In genomic region chr1:41917051-41917530, GRCh38 we compare ENCODE assay signal across 8 cellular contexts. TPM values are rescaled to one million over a fixed set of nuclear protein-coding genes. Genes with fewer than 3 reads are reported as not detected.
A peak's percentile ranks its signal among the peaks of the same experiment; 100 is the strongest.
DNase-seq lines count a peak whose midpoint lies in the region; ATAC-seq, FAIRE-seq and TF ChIP-seq lines count a peak whose summit lies in the region.

No MANE protein-coding gene starts in this region.

- no peaks in the 10 kb centered on the region for H3K36me3 Mint-ChIP-seq in activated T-cell treated with anti-CD3 and anti-CD28 coated beads, Interleukin-2, amount 50 U/mL, for 4 hours (ENCODE audit: insufficient read depth)
- no peaks in the 10 kb centered on the region for H3K36me3 Mint-ChIP-seq in activated naive CD8-positive, alpha-beta T cell

- FAIRE-seq in keratinocyte (lab: Jason Lieb, UNC), result no peak

- H3K4me3 ChIP-seq in keratinocyte (ENCODE audit: control insufficient read depth in 2 of 3, extremely low read depth in 1 of 3, insufficient read depth in 2 of 3, low read depth in 1 of 3, low read length in 3 of 3) (no peak overlapping the region), stomach smooth muscle (ENCODE audit: low read length in 2 of 2) (peak overlapping the region; percentile 64 to 83)

- no peaks in the 10 kb centered on the region for H4K20me1 ChIP-seq in keratinocyte (ENCODE audit: control insufficient read depth, extremely low read depth, insufficient read depth, low read length)

- TF ChIP-seq CTCF in keratinocyte (optimal IDR thresholded peaks at IDR 0.05 in 1 of 3, IDR thresholded peaks at IDR 0.05 in 1 of 3, conservative IDR thresholded peaks at IDR 0.05 in 1 of 3; ENCODE audit: extremely low read depth in 1 of 3, insufficient read depth in 2 of 3, low read length in 3 of 3), result no peak

- H3K9ac ChIP-seq in keratinocyte (ENCODE audit: control insufficient read depth, extremely low read depth, insufficient read depth, low read length) (no peak overlapping the region), stomach smooth muscle (ENCODE audit: low read length in 2 of 2) (peak overlapping the region; percentile 42 to 49)

- H3K27ac Mint-ChIP-seq in activated naive CD8-positive, alpha-beta T cell, result no peak overlapping the region

- DNase-seq in activated T-cell treated with anti-CD3 and anti-CD28 coated beads, Interleukin-2, amount 50 U/mL, for 4 hours, result no peak
- no peak for DNase-seq in activated T-cell treated with anti-CD3 and anti-CD28 coated beads, Interleukin-2, amount 50 U/mL, for 1 hour
- no peak for DNase-seq in keratinocyte (ENCODE audit: low read depth, low spot score)

- ATAC-seq in activated T-cell treated with anti-CD3 and anti-CD28 coated beads, Interleukin-2, amount 50 U/mL, for 4 hours, result no peak
- ATAC-seq in GM18907 (IDR thresholded peaks at IDR 0.05; ENCODE audit: unreplicated experiment), result no peak
- no peak for ATAC-seq in activated CD4-positive, CD25-positive, alpha-beta regulatory T cell treated with anti-CD3 and anti-CD28 coated beads, Interleukin-2, amount 50 U/mL, for 24 hours
- ATAC-seq in GM19324 (IDR thresholded peaks at IDR 0.05; ENCODE audit: low FRiP score, unreplicated experiment), result no peak

- peaks cover 79% of the 10 kb centered on the region for H3K4me1 Mint-ChIP-seq in activated T-cell treated with anti-CD3 and anti-CD28 coated beads, Interleukin-2, amount 50 U/mL, for 4 hours (ENCODE audit: low read depth)
- peaks cover 83% of the 10 kb centered on the region for H3K4me1 Mint-ChIP-seq in activated naive CD8-positive, alpha-beta T cell (ENCODE audit: low read depth)

- H3K79me2 ChIP-seq in keratinocyte (ENCODE audit: control insufficient read depth, insufficient read depth, low read length), result no peaks in the 10 kb centered on the region

- peaks cover 2% of the 10 kb centered on the region for H3K9me1 ChIP-seq in keratinocyte (ENCODE audit: control insufficient read depth, extremely low read depth, insufficient read depth, low read length)

- no peak overlapping the region for H2AFZ ChIP-seq in keratinocyte (ENCODE audit: control insufficient read depth, low read length)

- H3K27me3 Mint-ChIP-seq in activated T-cell treated with anti-CD3 and anti-CD28 coated beads, Interleukin-2, amount 50 U/mL, for 4 hours (ENCODE audit: low read depth), result no peaks in the 10 kb centered on the region
- no peaks in the 10 kb centered on the region for H3K27me3 Mint-ChIP-seq in activated naive CD8-positive, alpha-beta T cell

- H3K9me3 Mint-ChIP-seq in activated T-cell treated with anti-CD3 and anti-CD28 coated beads, Interleukin-2, amount 50 U/mL, for 4 hours, result peaks cover 3% of the 10 kb centered on the region
- H3K9me3 Mint-ChIP-seq in activated naive CD8-positive, alpha-beta T cell (ENCODE audit: low read depth), result no peaks in the 10 kb centered on the region

- H3K9me3 ChIP-seq in keratinocyte (ENCODE audit: control insufficient read depth, low read depth, low read length) (no peaks in the 10 kb centered on the region), stomach smooth muscle (ENCODE audit: control insufficient read depth in 2 of 2, low read length in 2 of 2) (no peaks in the 10 kb centered on the region)

- H3K36me3 ChIP-seq in keratinocyte (ENCODE audit: control insufficient read depth in 2 of 2, extremely low read depth in 1 of 2, insufficient read depth in 2 of 2, low read length in 2 of 2) (no peaks in the 10 kb centered on the region), stomach smooth muscle (ENCODE audit: control insufficient read depth in 2 of 2, insufficient read depth in 2 of 2, low read length in 2 of 2) (no peaks in the 10 kb centered on the region)

- peaks cover 26% of the 10 kb centered on the region for H3K4me1 ChIP-seq in keratinocyte (ENCODE audit: control insufficient read depth, extremely low read depth, insufficient read depth, low read length)
- peaks cover 34% of the 10 kb centered on the region for H3K4me1 ChIP-seq in stomach smooth muscle (ENCODE audit: control insufficient read depth, insufficient read depth, low read length)

- H3K4me3 Mint-ChIP-seq in activated T-cell treated with anti-CD3 and anti-CD28 coated beads, Interleukin-2, amount 50 U/mL, for 4 hours, result peak overlapping the region; percentile 76
- peak overlapping the region; percentile 80 for H3K4me3 Mint-ChIP-seq in activated naive CD8-positive, alpha-beta T cell

- H3K27me3 ChIP-seq in keratinocyte (ENCODE audit: control insufficient read depth, extremely low read depth, insufficient read depth, low read length) (no peaks in the 10 kb centered on the region), stomach smooth muscle (ENCODE audit: control insufficient read depth in 1 of 2, insufficient read depth in 2 of 2, low read length in 2 of 2) (no peaks in the 10 kb centered on the region)

- dilution Hi-C loops in keratinocyte (cut with MboI; ENCODE audit: extremely low pct_ligation_motif_present, low sequenced_read_pairs), result no loop called here

- H3K27ac ChIP-seq in keratinocyte (ENCODE audit: control insufficient read depth, insufficient read depth, low read length) (no peak overlapping the region), stomach smooth muscle (ENCODE audit: low read length) (no peak overlapping the region)

- H3K4me2 ChIP-seq in keratinocyte (ENCODE audit: control insufficient read depth, extremely low read depth, insufficient read depth, low read depth, low read length), result peak overlapping the region; percentile 86

RNA-seq across cellular contexts. Expression of gene HIVEP3, which starts 1.6 kb away (rescaled TPM):
- total RNA-seq in activated T-cell treated with anti-CD3 and anti-CD28 coated beads, Interleukin-2, amount 50 U/mL, for 4 hours, result 100 to 1,000 TPM; 107 to 117 (median 114) TPM
- 0.64 to 3.5 TPM (median 1.1 TPM) in 3 replicates for polyA plus RNA-seq in keratinocyte
- polyA plus RNA-seq in keratinocyte (2011; ENCODE audit: low read depth), result 0.37 TPM
- polyA plus RNA-seq in keratinocyte (2011; cell fraction: cytosol; rRNA removed), result 1.8 TPM in 2 replicates
- 2.3 and 3.0 TPM in 2 replicates for polyA plus RNA-seq in keratinocyte (2011; cell fraction: nucleus; rRNA removed)
- 0.68 and 2.4 TPM in 2 replicates for polyA plus RNA-seq in keratinocyte (2012; ENCODE audit: low replicate concordance)
- 1.8 to 4.6 TPM (median 3.2 TPM) in 3 replicates for polyA minus RNA-seq in keratinocyte
- polyA minus RNA-seq in keratinocyte (2011; cell fraction: cytosol; rRNA and poly(A)+ RNA removed), result 0.77 TPM
- 1.1 and 2.4 TPM in 2 replicates for polyA minus RNA-seq in keratinocyte (2011; cell fraction: nucleus; rRNA and poly(A)+ RNA removed)

Comparison
In these comparisons a context has a peak if more than half of its experiments do, and no peak if none do; other contexts are left out.
1. H3K4me3 ChIP-seq: peak in stomach smooth muscle (2 of 2); none in keratinocyte (0 of 3).